18 cellular contexts compared by ENCODE assay signal in genomic region chr9:127277099-127277498, GRCh38. TPM values are rescaled to one million over a fixed set of nuclear protein-coding genes. Genes with fewer than 3 reads are reported as not detected.
DNase-seq lines count a peak whose midpoint lies in the region; ATAC-seq, FAIRE-seq and TF ChIP-seq lines count a peak whose summit lies in the region.
"Had no signal": no experiment of that assay in that cellular context is flagged by ENCODE, and none has a peak within 500 bp of the region (broad histone marks: within the 10 kb centered on the region; RNA-seq: fewer than 3 reads in every experiment).

No MANE protein-coding gene starts in this region.

- no peaks in the 10 kb centered on the region for H3K4me1 ChIP-seq in right lobe of liver
- 0 out of 2 replicates have a peak, but pooled peaks cover 6% of the 10 kb centered on the region for H3K4me1 ChIP-seq in HepG2 (ENCODE audit: insufficient read depth, low read length)
- H3K4me1 ChIP-seq: neural progenitor cell had no signal

- H3K4me3 ChIP-seq in right lobe of liver (no peak overlapping the region), HepG2 (replicated peaks in 1 of 3; ENCODE audit: insufficient read depth in 1 of 3, low read depth in 2 of 3, low read length in 3 of 3) (no peak overlapping the region)
- H3K4me3 ChIP-seq: lower lobe of right lung, neural progenitor cell had no signal

- H3K9me3 ChIP-seq in right lobe of liver, result no peaks in the 10 kb centered on the region
- H3K9me3 ChIP-seq in HepG2 (ENCODE audit: low read length), result no peaks in the 10 kb centered on the region
- H3K9me3 ChIP-seq: Caco-2, lower lobe of right lung had no signal

- POLR2A ChIA-PET in HepG2 (lab: Yijun Ruan, JAX), result no interaction called here

- H3K9ac ChIP-seq in HepG2 (ENCODE audit: insufficient read depth, low read depth, low read length), result no peak overlapping the region
- H3K9ac ChIP-seq: neural progenitor cell had no signal

- in situ Hi-C loops in HepG2 (cut with HindIII; ENCODE audit: extremely low pct_ligation_motif_present, low pct_unique_long_range_greater_than_20kb), result no loop called here

- no peaks in the 10 kb centered on the region for H3K9me3 Mint-ChIP-seq in activated T-helper 17 cell treated with anti-CD3 and anti-CD28 coated beads, Interleukin-2, amount 50 U/mL, for 72 hours
- H3K9me3 Mint-ChIP-seq: neural progenitor cell; stimulated activated naive CD8-positive, alpha-beta T cell treated with anti-CD3 and anti-CD28 coated beads, Interleukin-15, Interleukin-2, amounts not matched to agents 100 ng/mL and 50 ng/mL, for 24 hours had no signal

- TF ChIP-seq CTCF in right lobe of liver (IDR thresholded peaks at IDR 0.05) (no peak), HepG2 (CRISPR knock-in tag; IDR thresholded peaks at IDR 0.05) (no peak)

- WGBS in right lobe of liver (ENCODE audit: insufficient coverage, low coverage, low lambda C conversion rate, missing lambda C conversion rate), result 42% methylated on average over 2 of the region's 2 CpGs
- WGBS in HepG2 (ENCODE audit: low lambda C conversion rate), result 94% methylated on average over 2 of the region's 2 CpGs

- no peak for DNase-seq in right lobe of liver
- DNase-seq in HepG2 (ENCODE audit: low spot score), result no peak
- peak; percentile 74 for DNase-seq in NOMO-1 treated with DMSO at 0.1 percent for 48 hours (lab: John Stamatoyannopoulos, UW; ENCODE audit: unreplicated experiment)
- peak; percentile 43 for DNase-seq in globus pallidus (ENCODE audit: low spot score)
- DNase-seq in NCI-H446 (lab: John Stamatoyannopoulos, UW), result no peak
- no peak for DNase-seq in activated CD8-positive, alpha-beta memory T cell treated with anti-CD3 and anti-CD28 coated beads for 24 hours
- DNase-seq in stimulated activated CD4-positive, alpha-beta T cell treated with anti-CD3 and anti-CD28 coated beads, Interleukin-1b, Interleukin-23, amount 100 ng/mL, for 48 hours, result no peak
- DNase-seq: ACHN, Caco-2, cortex of kidney, lower lobe of right lung, MM.1S, T-helper 9 cell had no signal

- no peak overlapping the region for H3K4me3 Mint-ChIP-seq in activated T-helper 17 cell treated with anti-CD3 and anti-CD28 coated beads, Interleukin-2, amount 50 U/mL, for 72 hours
- H3K4me3 Mint-ChIP-seq: neural progenitor cell; stimulated activated naive CD8-positive, alpha-beta T cell treated with anti-CD3 and anti-CD28 coated beads, Interleukin-15, Interleukin-2, amounts not matched to agents 100 ng/mL and 50 ng/mL, for 24 hours had no signal

- TF ChIP-seq POLR2A in right lobe of liver (IDR thresholded peaks at IDR 0.05) (no peak), HepG2 (IDR thresholded peaks at IDR 0.05; ENCODE audit: insufficient read depth in 1 of 2, low read depth in 2 of 2, low read length in 2 of 2) (no peak)

- H3K36me3 Mint-ChIP-seq in activated T-helper 17 cell treated with anti-CD3 and anti-CD28 coated beads, Interleukin-2, amount 50 U/mL, for 72 hours (ENCODE audit: low read depth), result no peaks in the 10 kb centered on the region
- H3K36me3 Mint-ChIP-seq: neural progenitor cell had no signal

- H3K27ac ChIP-seq in right lobe of liver, result peak overlapping the region in 2 of 3 donors; percentile 17
- H3K27ac ChIP-seq in HepG2 (ENCODE audit: extremely low read length, insufficient read depth, low read length), result no peak overlapping the region
- H3K27ac ChIP-seq: lower lobe of right lung, neural progenitor cell had no signal

- H3K4me2 ChIP-seq in HepG2 (ENCODE audit: low read depth, low read length), result no peak overlapping the region
- H3K4me2 ChIP-seq: neural progenitor cell had no signal

- H4K20me1 ChIP-seq in HepG2 (ENCODE audit: insufficient read depth, low read length), result no peaks in the 10 kb centered on the region

- TF ChIP-seq RAD21 in HepG2 (CRISPR knock-in tag; IDR thresholded peaks at IDR 0.05), result no peak

- no peaks in the 10 kb centered on the region for H3K4me1 Mint-ChIP-seq in activated T-helper 17 cell treated with anti-CD3 and anti-CD28 coated beads, Interleukin-2, amount 50 U/mL, for 72 hours
- H3K4me1 Mint-ChIP-seq: neural progenitor cell had no signal

- ATAC-seq in right lobe of liver, result peak in 3 of 4 donors; percentile 45 to 56 (median 50)
- ATAC-seq in HepG2, result no peak
- no peak for ATAC-seq in activated T-helper 17 cell treated with anti-CD3 and anti-CD28 coated beads, Interleukin-2, amount 50 U/mL, for 72 hours (replicated peaks)
- ATAC-seq: lower lobe of right lung, sciatic nerve had no signal

- TF ChIP-seq EP300 in HepG2 (IDR thresholded peaks at IDR 0.05; ENCODE audit: low read depth in 2 of 2, low read length in 2 of 2), result no peak
- no peak for TF ChIP-seq EP300 in HepG2 (CRISPR knock-in tag; IDR thresholded peaks at IDR 0.05; ENCODE audit: borderline replicate concordance)

- BruUV-seq in HepG2 (replicated peaks; lab: Mats Ljungman, UMichigan), result no TSS peak

- H3K79me2 ChIP-seq in HepG2 (ENCODE audit: insufficient read depth, low read length), result no peaks in the 10 kb centered on the region

- no peak overlapping the region for H3K27ac Mint-ChIP-seq in activated T-helper 17 cell treated with anti-CD3 and anti-CD28 coated beads, Interleukin-2, amount 50 U/mL, for 72 hours
- H3K27ac Mint-ChIP-seq: neural progenitor cell; stimulated activated naive CD8-positive, alpha-beta T cell treated with anti-CD3 and anti-CD28 coated beads, Interleukin-15, Interleukin-2, amounts not matched to agents 100 ng/mL and 50 ng/mL, for 24 hours had no signal

- H3K27me3 Mint-ChIP-seq in activated T-helper 17 cell treated with anti-CD3 and anti-CD28 coated beads, Interleukin-2, amount 50 U/mL, for 72 hours, result peaks cover 10% of the 10 kb centered on the region

- intact Hi-C loops in right lobe of liver (cut with DNase I), result no loop called here
- intact Hi-C loops in HepG2 (cut with micrococcal nuclease; ENCODE audit: unreplicated experiment), result no loop called here

- H2AFZ ChIP-seq in HepG2 (ENCODE audit: low read length), result no peak overlapping the region
- H2AFZ ChIP-seq: neural progenitor cell had no signal

- no peaks in the 10 kb centered on the region for H3K27me3 ChIP-seq in right lobe of liver
- H3K27me3 ChIP-seq in HepG2 (ENCODE audit: control insufficient read depth in 1 of 2, insufficient read depth in 2 of 2, low read length in 2 of 2), result no peaks in the 10 kb centered on the region
- H3K27me3 ChIP-seq: neural progenitor cell had no signal

- H3K36me3 ChIP-seq in right lobe of liver, result no peaks in the 10 kb centered on the region
- 0 out of 5 replicates have a peak, but pooled peaks cover 1 to 2% of the 10 kb centered on the region in 2 experiments for H3K36me3 ChIP-seq in HepG2 (replicated peaks in 1 of 2; ENCODE audit: control insufficient read depth in 1 of 2, insufficient read depth in 2 of 2, low read length in 2 of 2)
- H3K36me3 ChIP-seq: lower lobe of right lung, neural progenitor cell had no signal

- CTCF ChIA-PET in HepG2 (lab: Yijun Ruan, JAX; ENCODE audit: low intra/inter-chr PET ratio, low total read pairs), result no interaction called here

- FAIRE-seq in HepG2 (lab: Jason Lieb, UNC), result no peak
- FAIRE-seq: RCC 7860 had no signal

TF ChIP-seq in HepG2, 621 proteins besides CTCF, POLR2A, EP300 and RAD21:
- TF ChIP-seq ZNF136 (CRISPR knock-in tag; IDR thresholded peaks at IDR 0.05; ENCODE audit: low read depth) (no peak), FOXK1 (CRISPR knock-in tag; IDR thresholded peaks at IDR 0.05; ENCODE audit: borderline replicate concordance, low read depth) (no peak), ZBTB21 (CRISPR knock-in tag; IDR thresholded peaks at IDR 0.05) (no peak), ZNF639 (CRISPR knock-in tag; conservative IDR thresholded peaks at IDR 0.05) (no peak)

RNA-seq across cellular contexts. Expression of gene GARNL3, which starts 12.5 kb away (rescaled TPM):
- total RNA-seq in right lobe of liver, result 1 to 10 TPM; 4.4 to 9.7 (median 6.1) TPM
- total RNA-seq in HepG2 (2016; rRNA removed; fragmentation: Illumina TruSeq; extraction: Trizol), result 6.0 and 11.0 TPM in 2 replicates
- total RNA-seq in HepG2 (2016; cell fraction: cytosol; rRNA removed; fragmentation: Illumina TruSeq; extraction: Trizol; ENCODE audit: low read depth), result 5.0 and 6.1 TPM in 2 replicates
- 4.9 and 8.3 TPM in 2 replicates for total RNA-seq in HepG2 (2016; cell fraction: insoluble cytoplasmic fraction; rRNA removed; fragmentation: Illumina TruSeq; extraction: Trizol)
- 4.0 and 4.8 TPM in 2 replicates for total RNA-seq in HepG2 (2016; cell fraction: membrane; rRNA removed; fragmentation: Illumina TruSeq; extraction: Trizol)
- 23.2 and 25.8 TPM in 2 replicates for total RNA-seq in HepG2 (2016; cell fraction: nucleus; rRNA removed; fragmentation: Illumina TruSeq; extraction: Trizol)
- polyA plus RNA-seq in HepG2 (2011; rRNA removed), result 3.9 and 6.7 TPM in 2 replicates
- polyA plus RNA-seq in HepG2 (2011; cell fraction: cytosol; rRNA removed), result 2.0 and 3.1 TPM in 2 replicates
- polyA plus RNA-seq in HepG2 (2011; cell fraction: nucleus; rRNA removed), result 30.0 and 33.5 TPM in 2 replicates
- 7.4 and 7.5 TPM in 2 replicates for polyA plus RNA-seq in HepG2 (2012)
- polyA plus RNA-seq in HepG2 (2016; cell fraction: cytosol; fragmentation: Illumina TruSeq; extraction: Trizol; ENCODE audit: low read depth), result 1.2 and 1.5 TPM in 2 replicates
- polyA plus RNA-seq in HepG2 (2016; cell fraction: insoluble cytoplasmic fraction; fragmentation: Illumina TruSeq; extraction: Trizol; ENCODE audit: low read depth), result 2.9 and 4.3 TPM in 2 replicates
- polyA plus RNA-seq in HepG2 (2016; cell fraction: membrane; fragmentation: Illumina TruSeq; extraction: Trizol; ENCODE audit: low read depth), result 2.1 and 2.2 TPM in 2 replicates
- 20.4 and 21.1 TPM in 2 replicates for polyA plus RNA-seq in HepG2 (2016; cell fraction: nucleus; fragmentation: Illumina TruSeq; extraction: Trizol; ENCODE audit: insufficient read depth, low read depth)
- polyA minus RNA-seq in HepG2 (2011; rRNA and poly(A)+ RNA removed; ENCODE audit: low replicate concordance), result 4.7 and 5.2 TPM in 2 replicates
- 3.6 and 7.7 TPM in 2 replicates for polyA minus RNA-seq in HepG2 (2011; cell fraction: cytosol; rRNA and poly(A)+ RNA removed)
- polyA minus RNA-seq in HepG2 (2011; cell fraction: nucleus; rRNA and poly(A)+ RNA removed), result 29.7 and 53.3 TPM in 2 replicates
- 1 to 10 TPM; 2.8 to 5.1 TPM for total RNA-seq in activated T-helper 17 cell treated with anti-CD3 and anti-CD28 coated beads, Interleukin-2, amount 50 U/mL, for 72 hours

Comparison
In these comparisons a context has a peak if more than half of its experiments do, and no peak if none do; other contexts are left out.
1. ATAC-seq: peak in right lobe of liver (3 of 4); none in HepG2 (single experiment) and activated T-helper 17 cell treated with anti-CD3 and anti-CD28 coated beads, Interleukin-2, amount 50 U/mL, for 72 hours (single experiment).
2. DNase-seq: peak in NOMO-1 treated with DMSO at 0.1 percent for 48 hours (single experiment) and globus pallidus (single experiment); none in right lobe of liver (0 of 3), HepG2 (single experiment), NCI-H446 (0 of 2), activated CD8-positive, alpha-beta memory T cell treated with anti-CD3 and anti-CD28 coated beads for 24 hours (single experiment) and stimulated activated CD4-positive, alpha-beta T cell treated with anti-CD3 and anti-CD28 coated beads, Interleukin-1b, Interleukin-23, amount 100 ng/mL, for 48 hours (single experiment).